In the genomic region with DNA sequence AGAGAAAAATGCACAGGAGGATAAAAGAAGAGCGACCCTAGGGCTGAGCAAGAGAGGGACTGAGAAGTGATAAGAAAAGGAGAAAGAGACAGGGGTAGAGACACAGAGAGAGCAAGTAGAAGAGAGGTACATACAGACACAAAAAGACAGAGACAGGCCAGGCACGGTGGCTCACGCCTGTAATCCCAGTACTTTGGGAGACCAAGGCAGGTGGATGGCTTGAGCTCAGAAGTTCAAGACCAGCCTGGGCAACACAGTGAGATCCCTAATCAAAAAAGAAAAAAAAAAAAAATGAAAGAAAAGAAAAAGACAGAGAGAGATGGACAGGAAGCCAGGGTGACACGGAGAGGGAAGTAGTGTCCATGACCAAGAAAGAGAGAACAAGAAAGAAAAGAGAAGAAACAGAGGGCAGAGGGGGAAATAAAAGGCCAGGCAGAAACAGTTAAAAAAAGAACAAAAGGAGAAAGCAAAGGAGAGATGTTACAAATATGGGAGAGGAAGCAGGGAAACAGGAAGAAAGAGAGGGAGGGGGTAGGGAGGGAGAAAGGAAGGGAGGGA, we compare ENCODE assay signal across 16 cellular contexts.
A peak's percentile ranks its signal among the peaks of the same experiment; 100 is the strongest.
DNase-seq lines count a peak whose midpoint lies in the region; ATAC-seq and TF ChIP-seq lines count a peak whose summit lies in the region.
"Had no signal": no experiment of that assay in that cellular context is flagged by ENCODE, and none has a peak within 500 bp of the region (broad histone marks: within the 10 kb centered on the region; RNA-seq: fewer than 3 reads in every experiment).

No MANE protein-coding gene starts in this region.

- H3K9me2 ChIP-seq in hepatocyte (replicated peaks; ENCODE audit: insufficient read depth): no peaks in the 10 kb centered on the region

- intact Hi-C loops in right cardiac atrium (cut with DNase I) (no loop called here), left ventricle myocardium superior (cut with micrococcal nuclease) (no loop called here)

- H3K27ac ChIP-seq in right cardiac atrium (ENCODE audit: low read length): peak overlapping the region; percentile 56
- peak overlapping the region; percentile 24 for H3K27ac ChIP-seq in hepatocyte
- no peak overlapping the region for H3K27ac ChIP-seq in neural progenitor cell

- WGBS in right cardiac atrium: 81% methylated on average over 4 of the region's 4 CpGs
- 95% methylated on average over 4 of the region's 4 CpGs for WGBS in hepatocyte (ENCODE audit: low lambda C conversion rate, missing lambda C conversion rate)

- peaks cover 4% of the 10 kb centered on the region for H3K27me3 Mint-ChIP-seq in neural progenitor cell (ENCODE audit: insufficient read depth, low read depth)

- no peaks in the 10 kb centered on the region for H3K36me3 ChIP-seq in hepatocyte (replicated peaks; ENCODE audit: insufficient read depth, low read depth)
- no peaks in the 10 kb centered on the region for H3K36me3 ChIP-seq in neural progenitor cell

- ATAC-seq in right cardiac atrium (no peak), left ventricle myocardium superior (no peak), GM21619 (IDR thresholded peaks at IDR 0.05; ENCODE audit: unreplicated experiment) (no peak), HG03159 (IDR thresholded peaks at IDR 0.05; ENCODE audit: unreplicated experiment) (no peak)
- ATAC-seq: A549 had no signal

- H3K27ac Mint-ChIP-seq in neural progenitor cell: peak overlapping the region; percentile 23

- H2AFZ ChIP-seq in hepatocyte (no peak overlapping the region), neural progenitor cell (replicated peaks) (no peak overlapping the region)

- H3K79me2 ChIP-seq in hepatocyte: no peaks in the 10 kb centered on the region
- H3K79me2 ChIP-seq in neural progenitor cell (ENCODE audit: low read depth): no peaks in the 10 kb centered on the region

- H3K9ac ChIP-seq in neural progenitor cell: no peak overlapping the region

- peaks cover 23% of the 10 kb centered on the region for H3K4me1 Mint-ChIP-seq in neural progenitor cell

- no peaks in the 10 kb centered on the region for H3F3A ChIP-seq in neural progenitor cell (ENCODE audit: low read depth)

- H3K36me3 Mint-ChIP-seq in neural progenitor cell: peaks cover 8% of the 10 kb centered on the region

- H4K20me1 ChIP-seq in hepatocyte (ENCODE audit: insufficient read depth, poor library complexity, severe bottlenecking) (no peaks in the 10 kb centered on the region), neural progenitor cell (ENCODE audit: low read depth) (peaks cover 2% of the 10 kb centered on the region)

- no peaks in the 10 kb centered on the region for H3K27me3 ChIP-seq in right cardiac atrium (ENCODE audit: control insufficient read depth, insufficient read depth)
- no peaks in the 10 kb centered on the region for H3K27me3 ChIP-seq in hepatocyte
- H3K27me3 ChIP-seq in neural progenitor cell: no peaks in the 10 kb centered on the region

- H3K4me3 Mint-ChIP-seq in neural progenitor cell: no peak overlapping the region

- no peak overlapping the region for H3K4me3 ChIP-seq in right cardiac atrium (ENCODE audit: low read length)
- H3K4me3 ChIP-seq in hepatocyte: no peak overlapping the region
- H3K4me3 ChIP-seq in neural progenitor cell: no peak overlapping the region
- H3K4me3 ChIP-seq: A549 had no signal

- peak overlapping the region; percentile 44 for H3K4me2 ChIP-seq in hepatocyte
- no peak overlapping the region for H3K4me2 ChIP-seq in neural progenitor cell
- H3K4me2 ChIP-seq: A549 had no signal

- peaks cover 2% of the 10 kb centered on the region for H3K9me3 Mint-ChIP-seq in neural progenitor cell

- H3K9me3 ChIP-seq in right cardiac atrium (ENCODE audit: control insufficient read depth, low read length) (no peaks in the 10 kb centered on the region), hepatocyte (ENCODE audit: low read depth) (no peaks in the 10 kb centered on the region), neural progenitor cell (ENCODE audit: low read depth) (no peaks in the 10 kb centered on the region)
- H3K9me3 ChIP-seq: A549 had no signal

- H3K4me1 ChIP-seq in right cardiac atrium (ENCODE audit: control insufficient read depth, insufficient read depth, low read length): peaks cover 6% of the 10 kb centered on the region
- H3K4me1 ChIP-seq in hepatocyte (ENCODE audit: insufficient read depth): peaks cover 7% of the 10 kb centered on the region
- H3K4me1 ChIP-seq in neural progenitor cell: peaks cover 16% of the 10 kb centered on the region
- H3K4me1 ChIP-seq: A549 had no signal

- no peak for DNase-seq in right cardiac atrium
- DNase-seq in left ventricle myocardium superior: no peak
- DNase-seq in hepatocyte (ENCODE audit: low spot score): no peak
- DNase-seq in neural progenitor cell (ENCODE audit: low spot score): no peak
- DNase-seq in activated effector memory CD4-positive, alpha-beta T cell treated with anti-CD3 and anti-CD28 coated beads, Interleukin-2, amount 50 U/mL, for 16 hours: no peak
- DNase-seq: DMS 273 treated with DMSO at 0.1 percent for 48 hours, GF-D8, H7, Kasumi-1, NCI-H1105 treated with DMSO at 0.1 percent for 48 hours, NCI-H187, NCI-H226, NCI-H524 treated with DMSO at 0.1 percent for 48 hours had no signal

- TF ChIP-seq CTCF in hepatocyte (IDR thresholded peaks at IDR 0.05; ENCODE audit: poor library complexity): no peak
- no peak for TF ChIP-seq CTCF in neural progenitor cell (IDR thresholded peaks at IDR 0.05)
